Comparison of ENCODE assay signal across 12 cellular contexts in genomic region chr3:124846189-124846588, GRCh38. TPM values are rescaled to one million over a fixed set of nuclear protein-coding genes. Genes with fewer than 3 reads are reported as not detected.
DNase-seq lines count a peak whose midpoint lies in the region; ATAC-seq, FAIRE-seq and TF ChIP-seq lines count a peak whose summit lies in the region.
"Had no signal": no experiment of that assay in that cellular context is flagged by ENCODE, and none has a peak within 500 bp of the region (broad histone marks: within the 10 kb centered on the region; RNA-seq: fewer than 3 reads in every experiment).

No MANE protein-coding gene starts in this region.

- no peak overlapping the region for H2BK15ac ChIP-seq in H9 (ENCODE audit: low read depth, low read length)

- TF ChIP-seq CTCF in adrenal gland (IDR thresholded peaks at IDR 0.05) (no peak), H9 (conservative IDR thresholded peaks at IDR 0.05) (no peak)

- no peak overlapping the region for H3K4ac ChIP-seq in H9 (ENCODE audit: low read depth, low read length)

- no peaks in the 10 kb centered on the region for H3K79me2 ChIP-seq in H9 (ENCODE audit: insufficient read depth, low read length)

- H3K9me3 ChIP-seq in adrenal gland (replicated peaks in 1 of 3) (no peaks in the 10 kb centered on the region), H9 (ENCODE audit: control insufficient read depth, low read depth, low read length) (no peaks in the 10 kb centered on the region)

- no peak overlapping the region for H2BK5ac ChIP-seq in H9 (ENCODE audit: insufficient read length, low read length)

- H2BK12ac ChIP-seq in H9 (ENCODE audit: insufficient read length, low read depth, low read length), result no peak overlapping the region

- H3K27me3 ChIP-seq in adrenal gland (no peaks in the 10 kb centered on the region), H9 (ENCODE audit: insufficient read depth, low read length) (no peaks in the 10 kb centered on the region)

- no peak overlapping the region for H3T11ph ChIP-seq in H9 (ENCODE audit: low read length)

- no peak overlapping the region for H3K18ac ChIP-seq in H9 (ENCODE audit: insufficient read length, low read depth, low read length)

- H3K36me3 ChIP-seq in adrenal gland (replicated peaks in 1 of 2), result peaks cover 0 to 6% of the 10 kb centered on the region in 2 donors

- H2AK5ac ChIP-seq in H9 (ENCODE audit: insufficient read length, low read length), result no peak overlapping the region

- intact Hi-C loops in adrenal gland (cut with DNase I), result no loop called here
- intact Hi-C loops in sciatic nerve (cut with DNase I), result no loop called here

- H3K36me3 Mint-ChIP-seq in H9 (ENCODE audit: insufficient read depth in 1 of 3, low read depth in 3 of 3), result peaks cover 40 to 61% (median 43%) of the 10 kb centered on the region in 3 experiments
- H3K36me3 Mint-ChIP-seq in natural killer cell treated with Interleukin-12 subunit alpha and Interleukin-12 subunit beta and Interleukin-15 and Interleukin-18, amount 100 ng/mL, for 72 hours, result no peaks in the 10 kb centered on the region

- TF ChIP-seq POLR2A in adrenal gland (IDR thresholded peaks at IDR 0.05) (no peak), GM12891 (IDR thresholded peaks at IDR 0.05; ENCODE audit: low read depth, low read length) (no peak)

- no peak overlapping the region for H4K5ac ChIP-seq in H9 (ENCODE audit: insufficient read length, low read depth, low read length)

- no peak overlapping the region for H3K14ac ChIP-seq in H9 (ENCODE audit: insufficient read depth, low read length)

- H3K27ac Mint-ChIP-seq in H9, result peak overlapping the region in 1 of 3 experiments; percentile 12; a peak in 2 of 7 replicates
- no peak overlapping the region for H3K27ac Mint-ChIP-seq in natural killer cell treated with Interleukin-12 subunit alpha and Interleukin-12 subunit beta and Interleukin-15 and Interleukin-18, amount 100 ng/mL, for 72 hours
- H3K27ac Mint-ChIP-seq: activated B cell treated with CpG ODN at 0.5 μM for 24 hours; CD4-positive, alpha-beta T cell had no signal

- no peak overlapping the region for H3K4me2 ChIP-seq in H9 (ENCODE audit: insufficient read depth, insufficient read length, low read length)

- H3K4me1 ChIP-seq in adrenal gland (replicated peaks in 1 of 2) (peaks cover 13 to 33% of the 10 kb centered on the region in 2 donors), H9 (ENCODE audit: insufficient read depth, low read length) (no peaks in the 10 kb centered on the region)

- H3K9me3 Mint-ChIP-seq in H9, result no peaks in the 10 kb centered on the region
- H3K9me3 Mint-ChIP-seq in natural killer cell treated with Interleukin-12 subunit alpha and Interleukin-12 subunit beta and Interleukin-15 and Interleukin-18, amount 100 ng/mL, for 72 hours, result no peaks in the 10 kb centered on the region
- H3K9me3 Mint-ChIP-seq: activated B cell treated with CpG ODN at 0.5 μM for 24 hours; CD4-positive, alpha-beta T cell had no signal

- H3K23me2 ChIP-seq in H9 (ENCODE audit: insufficient read length, low read depth, low read length, poor library complexity, severe bottlenecking), result no peaks in the 10 kb centered on the region

- peak; percentile 80 for ATAC-seq in sciatic nerve
- ATAC-seq in natural killer cell treated with Interleukin-12 subunit alpha and Interleukin-12 subunit beta and Interleukin-15 and Interleukin-18, amount 100 ng/mL, for 72 hours, result no peak

- no peak overlapping the region for H3K56ac ChIP-seq in H9 (ENCODE audit: insufficient read length, low read depth, low read length)

- H3K23ac ChIP-seq in H9 (ENCODE audit: insufficient read length, low read depth, low read length), result no peak overlapping the region

- H3K4me3 ChIP-seq in adrenal gland, result no peak overlapping the region

- H4K91ac ChIP-seq in H9 (ENCODE audit: insufficient read length, low read depth, low read length), result no peak overlapping the region

- 26 to 47% (median 35%) methylated on average over 2 of the region's 2 CpGs for WGBS in adrenal gland, 4 donors
- WGBS in H9 (ENCODE audit: extremely low coverage, insufficient read length, low lambda C conversion rate), result no CpG with 5 or more reads among the region's 2 CpGs

- H3K79me1 ChIP-seq in H9 (ENCODE audit: insufficient read depth, low read depth, low read length, poor library complexity, severe bottlenecking), result peaks cover 5% of the 10 kb centered on the region

- no peak overlapping the region for H2BK20ac ChIP-seq in H9 (ENCODE audit: low read depth, low read length, poor library complexity, severe bottlenecking)

- no peak overlapping the region for H3K4me3 Mint-ChIP-seq in H9
- no peak overlapping the region for H3K4me3 Mint-ChIP-seq in natural killer cell treated with Interleukin-12 subunit alpha and Interleukin-12 subunit beta and Interleukin-15 and Interleukin-18, amount 100 ng/mL, for 72 hours
- H3K4me3 Mint-ChIP-seq: activated B cell treated with CpG ODN at 0.5 μM for 24 hours; CD4-positive, alpha-beta T cell had no signal

- H3K4me1 Mint-ChIP-seq in H9, result peaks cover 5 to 6% of the 10 kb centered on the region in 2 experiments
- no peaks in the 10 kb centered on the region for H3K4me1 Mint-ChIP-seq in natural killer cell treated with Interleukin-12 subunit alpha and Interleukin-12 subunit beta and Interleukin-15 and Interleukin-18, amount 100 ng/mL, for 72 hours (ENCODE audit: low read depth in 2 of 2)
- H3K4me1 Mint-ChIP-seq: activated B cell treated with CpG ODN at 0.5 μM for 24 hours had no signal

- no peak overlapping the region for H3K9ac ChIP-seq in H9 (ENCODE audit: extremely low read depth, insufficient read length, low read length)

- H2AFZ ChIP-seq in H9 (ENCODE audit: low read length), result no peak overlapping the region

- H4K20me1 ChIP-seq in H9 (ENCODE audit: control insufficient read depth, insufficient read depth, insufficient read length), result no peaks in the 10 kb centered on the region

- H2BK120ac ChIP-seq in H9 (ENCODE audit: low read depth, low read length, poor library complexity, severe bottlenecking), result no peak overlapping the region

- no peaks in the 10 kb centered on the region for H3K27me3 Mint-ChIP-seq in H9 (ENCODE audit: low read depth)
- H3K27me3 Mint-ChIP-seq in natural killer cell treated with Interleukin-12 subunit alpha and Interleukin-12 subunit beta and Interleukin-15 and Interleukin-18, amount 100 ng/mL, for 72 hours, result peaks cover 13 to 15% of the 10 kb centered on the region in 2 donors
- H3K27me3 Mint-ChIP-seq: CD4-positive, alpha-beta T cell had no signal

- H4K8ac ChIP-seq in H9 (replicated peaks; ENCODE audit: insufficient read length, low read depth, low read length), result no peak overlapping the region

- FAIRE-seq in GM12891 (lab: Jason Lieb, UNC), result no peak

- H3K27ac ChIP-seq in adrenal gland, result peak overlapping the region in 4 of 5 donors; percentile 14 to 85 (median 77)
- H3K27ac ChIP-seq in H9 (ENCODE audit: insufficient read length, low read depth, low read length), result no peak overlapping the region

- DNase-seq in AG20443 (ENCODE audit: low spot score) (peak; percentile 64), adrenal gland (peak in 5 of 7 donors; percentile 42 to 69 (median 59)), fibroblast of the conjunctiva (ENCODE audit: low read depth) (peak; percentile 83), sciatic nerve (ENCODE audit: low spot score) (no peak), GM12891 (ENCODE audit: insufficient read length, low spot score) (no peak), H9 (no peak), NCI-H82 (lab: John Stamatoyannopoulos, UW) (no peak)
- no peak for DNase-seq in natural killer cell treated with Interleukin-12 subunit alpha and Interleukin-12 subunit beta and Interleukin-15 and Interleukin-18, amount 100 ng/mL, for 72 hours (ENCODE audit: low spot score)
- DNase-seq: activated B cell treated with CpG ODN at 0.5 μM for 24 hours; activated naive CD4-positive, alpha-beta T cell treated with Interleukin-2 at 50 U/mL for 16 hours; CD4-positive, alpha-beta T cell; NCI-H1048 had no signal

TF ChIP-seq in GM12891, 5 proteins besides CTCF, POLR2A, EP300 and RAD21:
- TF ChIP-seq TAF1 (IDR thresholded peaks at IDR 0.05; ENCODE audit: low read depth, low read length) (no peak), SPI1 (IDR thresholded peaks at IDR 0.05; ENCODE audit: low read depth, low read length) (no peak), POU2F2 (IDR thresholded peaks at IDR 0.05; ENCODE audit: low read depth, low read length) (no peak)
TF ChIP-seq in GM12891: peak in this region for 0.

RNA-seq across cellular contexts. Expression of gene ITGB5, which starts 41.0 kb away (rescaled TPM):
- total RNA-seq in adrenal gland (100 to 1,000 TPM in 6 of 8 donors, 10 to 100 TPM in 2; 73.6 to 404 (median 111) TPM), sciatic nerve (138 TPM), H9 (2021) (146 and 148 TPM in 2 replicates)
- polyA plus RNA-seq in adrenal gland, result 10 to 100 TPM; 22.8 to 30.8 (median 25.6) TPM
- polyA plus RNA-seq in GM12891 (2012; ENCODE audit: low read depth, missing spikeins), result 0.65 TPM
- total RNA-seq in natural killer cell treated with Interleukin-12 subunit alpha and Interleukin-12 subunit beta and Interleukin-15 and Interleukin-18, amount 100 ng/mL, for 72 hours, result under 1 TPM in 1 of 2 donors, not detected in 1; 0.17 TPM
- total RNA-seq: activated B cell treated with CpG ODN at 0.5 μM for 24 hours had no signal

Comparison
In these comparisons a context has a peak if more than half of its experiments do, and no peak if none do; other contexts are left out.
1. DNase-seq: peak in AG20443 (single experiment), adrenal gland (5 of 7) and fibroblast of the conjunctiva (single experiment); none in sciatic nerve (single experiment), GM12891 (single experiment), H9 (single experiment), NCI-H82 (single experiment) and natural killer cell treated with Interleukin-12 subunit alpha and Interleukin-12 subunit beta and Interleukin-15 and Interleukin-18, amount 100 ng/mL, for 72 hours (single experiment).
2. RNA of gene ITGB5, which starts 41.0 kb away (total RNA-seq): 146 to 148 TPM in H9, 138 TPM in sciatic nerve (single experiment) and 73.6 to 404 TPM in adrenal gland; 0.17 TPM in natural killer cell treated with Interleukin-12 subunit alpha and Interleukin-12 subunit beta and Interleukin-15 and Interleukin-18, amount 100 ng/mL, for 72 hours; every median in the first group is over 10 times any median in the second.